Comparison of ENCODE assay signal across 8 cellular contexts in the genomic region with DNA sequence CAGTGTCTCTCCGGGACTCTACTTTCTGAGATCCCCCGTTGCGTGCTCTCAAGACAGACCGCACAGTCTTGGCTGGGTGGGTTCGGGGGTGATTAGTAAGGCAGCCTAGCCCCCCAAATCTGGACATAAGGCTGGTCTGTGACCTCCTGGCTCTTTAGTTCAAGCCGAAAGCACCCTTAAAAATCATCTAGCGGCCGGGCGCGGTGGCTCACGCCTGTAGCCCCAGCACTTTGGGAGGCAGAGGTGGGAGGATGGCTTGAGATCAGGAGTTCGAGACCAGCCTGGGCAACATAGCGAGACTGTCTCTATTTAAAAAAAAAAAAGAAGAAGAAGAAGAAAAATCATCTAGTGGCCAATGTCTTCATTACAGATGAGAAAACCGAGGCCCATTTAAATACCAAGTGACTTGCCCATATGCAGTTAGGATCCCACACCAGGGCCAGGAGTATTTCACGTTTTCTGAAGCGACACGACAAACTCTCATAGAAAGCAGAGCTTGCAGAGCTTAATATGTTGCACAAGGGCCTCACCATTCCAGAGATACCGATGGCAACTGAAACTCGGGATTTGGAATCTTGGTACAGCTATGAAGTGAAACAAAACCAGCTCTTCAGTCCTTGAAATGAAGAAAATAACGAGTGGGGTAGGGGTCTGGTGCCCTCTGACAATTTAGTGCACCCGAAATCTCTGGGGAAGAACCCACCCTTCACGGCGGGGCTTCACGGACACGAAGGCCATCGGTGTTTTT. TPM values are rescaled to one million over a fixed set of nuclear protein-coding genes. Genes with fewer than 3 reads are reported as not detected.
DNase-seq lines count a peak whose midpoint lies in the region; ATAC-seq and TF ChIP-seq lines count a peak whose summit lies in the region.

No MANE protein-coding gene starts in this region.

- H3K4me3 ChIP-seq in WERI-Rb-1 (ENCODE audit: low read depth, low read length) = peak overlapping the region; percentile 99
- H3K4me3 ChIP-seq in gastroesophageal sphincter = peak overlapping the region; percentile 70 to 96
- H3K4me3 ChIP-seq in skeletal muscle satellite cell (ENCODE audit: low read length) = peak overlapping the region; percentile 90

- H3K9ac ChIP-seq in skeletal muscle satellite cell (ENCODE audit: low read depth, low read length) = peak overlapping the region; percentile 85

- H3K4me1 ChIP-seq in gastroesophageal sphincter (peaks cover 3 to 65% (median 12%) of the 10 kb centered on the region in 3 donors), skeletal muscle satellite cell (ENCODE audit: control insufficient read depth, insufficient read depth, low read length) (peaks cover 29% of the 10 kb centered on the region)

- ATAC-seq in activated T-cell treated with anti-CD3 and anti-CD28 coated beads, Interleukin-2, amount 50 U/mL, for 72 hours (replicated peaks in 1 of 2) = no peak
- ATAC-seq in gastroesophageal sphincter (peak; percentile 20), GM18520 (IDR thresholded peaks at IDR 0.05; ENCODE audit: unreplicated experiment) (no peak)

- no peak for TF ChIP-seq POLR2A in gastroesophageal sphincter (IDR thresholded peaks at IDR 0.05)

- DNase-seq in activated T-cell treated with anti-CD3 and anti-CD28 coated beads, Interleukin-2, amount 50 U/mL, for 72 hours = no peak
- no peak for DNase-seq in activated T-cell treated with anti-CD3 and anti-CD28 coated beads, Interleukin-2, amount 50 U/mL, for 48 hours
- DNase-seq in WERI-Rb-1 (no peak), HPDE6-E6E7 (ENCODE audit: extremely low spot score) (no peak), NCI-H1092 treated with DMSO at 0.1 percent for 48 hours (lab: John Stamatoyannopoulos, UW) (no peak)

- peak overlapping the region; percentile 85 for H3K27ac Mint-ChIP-seq in activated T-cell treated with anti-CD3 and anti-CD28 coated beads, Interleukin-2, amount 50 U/mL, for 72 hours

- H3K9me3 ChIP-seq in WERI-Rb-1 (ENCODE audit: severe bottlenecking) (no peaks in the 10 kb centered on the region), gastroesophageal sphincter (no peaks in the 10 kb centered on the region), skeletal muscle satellite cell (replicated peaks; ENCODE audit: low read length) (no peaks in the 10 kb centered on the region)

- 17 to 25% methylated on average over 6 to 10 of the region's 26 CpGs for WGBS in gastroesophageal sphincter (ENCODE audit: low coverage in 1 of 2), 2 donors

- peak overlapping the region; percentile 89 for H3K4me2 ChIP-seq in skeletal muscle satellite cell (ENCODE audit: low read length)

- H3K27ac ChIP-seq in WERI-Rb-1 (peak overlapping the region; percentile 95), gastroesophageal sphincter (peak overlapping the region; percentile 85 to 94 (median 91))

- peaks cover 5 to 15% of the 10 kb centered on the region in 2 donors for H3K36me3 Mint-ChIP-seq in activated T-cell treated with anti-CD3 and anti-CD28 coated beads, Interleukin-2, amount 50 U/mL, for 72 hours (ENCODE audit: insufficient read depth in 2 of 2)

- peaks cover 11% of the 10 kb centered on the region for H3K27me3 Mint-ChIP-seq in activated T-cell treated with anti-CD3 and anti-CD28 coated beads, Interleukin-2, amount 50 U/mL, for 72 hours (ENCODE audit: low read depth)

- H3K36me3 ChIP-seq in WERI-Rb-1 (peaks cover 25% of the 10 kb centered on the region), gastroesophageal sphincter (peaks cover 0 to 9% of the 10 kb centered on the region in 2 donors), skeletal muscle satellite cell (ENCODE audit: insufficient read depth, low read length) (peaks cover 5% of the 10 kb centered on the region)

- H3K27me3 ChIP-seq in WERI-Rb-1 (ENCODE audit: insufficient read depth, low read depth, severe bottlenecking) (no peaks in the 10 kb centered on the region), gastroesophageal sphincter (no peaks in the 10 kb centered on the region), skeletal muscle satellite cell (ENCODE audit: control insufficient read depth, insufficient read depth, low read length) (peaks cover 12% of the 10 kb centered on the region)

- no peaks in the 10 kb centered on the region for H3K9me3 Mint-ChIP-seq in activated T-cell treated with anti-CD3 and anti-CD28 coated beads, Interleukin-2, amount 50 U/mL, for 72 hours

- TF ChIP-seq CTCF in WERI-Rb-1 (IDR thresholded peaks at IDR 0.05; ENCODE audit: low read depth, low read length) (no peak), gastroesophageal sphincter (IDR thresholded peaks at IDR 0.05) (peak in 1 of 4 experiments; percentile 47)

- no peak for TF ChIP-seq EP300 in gastroesophageal sphincter (IDR thresholded peaks at IDR 0.05)

- peaks cover 89% of the 10 kb centered on the region for H3K4me1 Mint-ChIP-seq in activated T-cell treated with anti-CD3 and anti-CD28 coated beads, Interleukin-2, amount 50 U/mL, for 72 hours (ENCODE audit: low read depth)

- H3K4me3 Mint-ChIP-seq in activated T-cell treated with anti-CD3 and anti-CD28 coated beads, Interleukin-2, amount 50 U/mL, for 72 hours = peak overlapping the region; percentile 98

RNA-seq across cellular contexts. Expression of gene HILPDA, which starts 0.7 kb away (rescaled TPM):
- total RNA-seq in activated T-cell treated with anti-CD3 and anti-CD28 coated beads, Interleukin-2, amount 50 U/mL, for 72 hours = 10 to 100 TPM; 42.7 to 59.9 TPM
- 10 to 100 TPM in 1 of 4 donors, 1 to 10 TPM in 3; 2.8 to 19.0 (median 6.6) TPM for total RNA-seq in gastroesophageal sphincter
- 16.2 and 32.1 TPM in 2 replicates for total RNA-seq in skeletal muscle satellite cell (2012; rRNA removed)

RNA-seq across cellular contexts. Expression of gene METTL2B, which starts 21.6 kb away (rescaled TPM):
- 10 to 100 TPM; 33.9 to 35.9 TPM for total RNA-seq in activated T-cell treated with anti-CD3 and anti-CD28 coated beads, Interleukin-2, amount 50 U/mL, for 72 hours
- 10 to 100 TPM; 20.4 to 29.8 (median 27.1) TPM for total RNA-seq in gastroesophageal sphincter
- total RNA-seq in skeletal muscle satellite cell (2012; rRNA removed) = 29.3 and 38.8 TPM in 2 replicates

RNA-seq across cellular contexts. Expression of gene IMPDH1, which starts 45.2 kb away (rescaled TPM):
- total RNA-seq in activated T-cell treated with anti-CD3 and anti-CD28 coated beads, Interleukin-2, amount 50 U/mL, for 72 hours = 10 to 100 TPM; 39.5 to 41.3 TPM
- 10 to 100 TPM; 36.9 to 87.1 (median 43.3) TPM for total RNA-seq in gastroesophageal sphincter
- 56.5 and 60.5 TPM in 2 replicates for total RNA-seq in skeletal muscle satellite cell (2012; rRNA removed)
